ENCODE assay signal across 11 cellular contexts in genomic region chr16:46747777-46748651, GRCh38. TPM values are rescaled to one million over a fixed set of nuclear protein-coding genes. Genes with fewer than 3 reads are reported as not detected.
A peak's percentile ranks its signal among the peaks of the same experiment; 100 is the strongest.
DNase-seq lines count a peak whose midpoint lies in the region; ATAC-seq and TF ChIP-seq lines count a peak whose summit lies in the region.
"Had no signal": no experiment of that assay in that cellular context is flagged by ENCODE, and none has a peak within 500 bp of the region (broad histone marks: within the 10 kb centered on the region; RNA-seq: fewer than 3 reads in every experiment).

TSS of gene MYLK3 (minus strand) at chr16:46748344. CDS start at chr16:46748193, 151 bp downstream.

- H3K4me1 ChIP-seq in endodermal cell (ENCODE audit: control insufficient read depth, insufficient read depth, low read length) (peaks cover 19% of the 10 kb centered on the region), mesodermal cell (ENCODE audit: control insufficient read depth, insufficient read depth, low read length, poor library complexity, severe bottlenecking) (peaks cover 42% of the 10 kb centered on the region), aorta (ENCODE audit: control insufficient read depth in 1 of 2, insufficient read depth in 2 of 2, low read length in 2 of 2) (no peaks in the 10 kb centered on the region)
- no peaks in the 10 kb centered on the region for H3K4me1 ChIP-seq in effector memory CD4-positive, alpha-beta T cell (ENCODE audit: control insufficient read depth, insufficient read depth, low read length, poor library complexity, severe bottlenecking)

- WGBS in endodermal cell (ENCODE audit: insufficient coverage in 1 of 2, insufficient read length in 1 of 2), 2 experiments, result 64 to 84% methylated on average over 16 to 25 of the region's 25 CpGs
- WGBS in mesodermal cell (ENCODE audit: insufficient coverage in 2 of 2), 2 experiments, result 73 to 82% methylated on average over 21 to 25 of the region's 25 CpGs
- WGBS in aorta, 2 donors, result 76 to 77% methylated on average over 24 to 25 of the region's 25 CpGs

- intact Hi-C loops in aorta (cut with DNase I), result no loop called here

- H3K27me3 ChIP-seq in endodermal cell (ENCODE audit: control insufficient read depth, insufficient read depth, low read length, poor library complexity, severe bottlenecking) (no peaks in the 10 kb centered on the region), aorta (ENCODE audit: control insufficient read depth in 1 of 2, insufficient read depth in 2 of 2, low read length in 1 of 2) (no peaks in the 10 kb centered on the region)
- H3K27me3 ChIP-seq in effector memory CD4-positive, alpha-beta T cell (replicated peaks; ENCODE audit: control insufficient read depth, insufficient read depth, low read length, poor library complexity, severe bottlenecking), result no peaks in the 10 kb centered on the region
- H3K27me3 ChIP-seq: stomach had no signal

- no peak within 1 kb of the TSS for H3K9ac ChIP-seq in endodermal cell (ENCODE audit: extremely low read depth, low read length, poor library complexity, severe bottlenecking)

- no peaks in the 10 kb centered on the region for H3K9me3 Mint-ChIP-seq in endodermal cell

- H3K4me3 Mint-ChIP-seq in endodermal cell, result no peak within 1 kb of the TSS

- no peaks in the 10 kb centered on the region for H3K9me3 ChIP-seq in endodermal cell (ENCODE audit: control insufficient read depth, low read length)
- no peaks in the 10 kb centered on the region for H3K9me3 ChIP-seq in mesodermal cell (ENCODE audit: control insufficient read depth, low read length)
- no peaks in the 10 kb centered on the region for H3K9me3 ChIP-seq in aorta (ENCODE audit: control insufficient read depth, low read length)
- H3K9me3 ChIP-seq in effector memory CD4-positive, alpha-beta T cell (ENCODE audit: control insufficient read depth, low read length), result no peaks in the 10 kb centered on the region
- H3K9me3 ChIP-seq: stomach had no signal

- peak within 1 kb of the TSS; percentile 58 for H3K27ac Mint-ChIP-seq in endodermal cell

- no peak for TF ChIP-seq CTCF in endodermal cell (conservative IDR thresholded peaks at IDR 0.05)

- H3K36me3 ChIP-seq in endodermal cell (ENCODE audit: control insufficient read depth, insufficient read depth, low read length) (no peaks in the 10 kb centered on the region), mesodermal cell (ENCODE audit: control insufficient read depth, insufficient read depth, low read length) (no peaks in the 10 kb centered on the region), aorta (ENCODE audit: control insufficient read depth in 1 of 2, insufficient read depth in 2 of 2, low read length in 1 of 2) (no peaks in the 10 kb centered on the region)
- no peaks in the 10 kb centered on the region for H3K36me3 ChIP-seq in effector memory CD4-positive, alpha-beta T cell (ENCODE audit: control insufficient read depth, insufficient read depth, low read length)
- H3K36me3 ChIP-seq: stomach had no signal

- peak in 2 of 3 experiments; percentile 32 to 70 for DNase-seq in NCI-H1417 (lab: John Stamatoyannopoulos, UW)
- no peak for DNase-seq in NCI-H1417 treated with DMSO at 0.1 percent for 48 hours (lab: John Stamatoyannopoulos, UW)
- DNase-seq in endodermal cell, result peak; percentile 91
- DNase-seq in aorta, result peak in 1 of 2 donors; percentile 70
- no peak for DNase-seq in effector memory CD4-positive, alpha-beta T cell
- DNase-seq in activated effector memory CD4-positive, alpha-beta T cell treated with anti-CD3 and anti-CD28 coated beads, Interleukin-2, amount 50 U/mL, for 16 hours, result no peak
- no peak for DNase-seq in NCI-H1092 treated with DMSO at 0.1 percent for 48 hours (lab: John Stamatoyannopoulos, UW)
- DNase-seq: stimulated activated CD4-positive, alpha-beta T cell treated with anti-CD3 and anti-CD28 coated beads, Interleukin-2, amount 100 ng/mL, for 24 hours; stomach had no signal

- H3K4me1 Mint-ChIP-seq in endodermal cell, result peaks cover 42% of the 10 kb centered on the region

- H3K36me3 Mint-ChIP-seq in endodermal cell (ENCODE audit: low read depth), result no peaks in the 10 kb centered on the region

- H3K4me3 ChIP-seq in endodermal cell (ENCODE audit: low read length) (no peak within 1 kb of the TSS), mesodermal cell (ENCODE audit: extremely low read depth, insufficient read depth, low read length, poor library complexity, severe bottlenecking) (no peak within 1 kb of the TSS), aorta (ENCODE audit: low read length in 2 of 2) (no peak within 1 kb of the TSS)
- no peak within 1 kb of the TSS for H3K4me3 ChIP-seq in effector memory CD4-positive, alpha-beta T cell (ENCODE audit: insufficient read depth, low read depth, low read length, poor library complexity, severe bottlenecking)
- H3K4me3 ChIP-seq: stomach had no signal

- H3K27me3 Mint-ChIP-seq in endodermal cell (ENCODE audit: insufficient read depth), result no peaks in the 10 kb centered on the region

- peak within 1 kb of the TSS; percentile 52 for H3K27ac ChIP-seq in endodermal cell (ENCODE audit: low read depth, low read length)
- peak within 1 kb of the TSS; percentile 87 for H3K27ac ChIP-seq in mesodermal cell (ENCODE audit: low read depth, low read length, severe bottlenecking)
- H3K27ac ChIP-seq in aorta (ENCODE audit: low read depth in 1 of 2, low read length in 2 of 2), result no peak within 1 kb of the TSS
- no peak within 1 kb of the TSS for H3K27ac ChIP-seq in effector memory CD4-positive, alpha-beta T cell (ENCODE audit: insufficient read depth, low read length, poor library complexity, severe bottlenecking)
- H3K27ac ChIP-seq: 22Rv1, stomach had no signal

- ATAC-seq in aorta (ENCODE audit: low FRiP score), result peak; percentile 42

RNA-seq across cellular contexts. Expression of gene MYLK3, which starts in this region (rescaled TPM):
- total RNA-seq in endodermal cell, result 1 to 10 TPM; 2.3 to 4.0 TPM
- polyA plus RNA-seq in endodermal cell (2013, experiment 1 of 2), result 1.1 TPM
- 0.95 TPM for polyA plus RNA-seq in endodermal cell (2013, experiment 2 of 2)
- polyA plus RNA-seq in mesodermal cell (2013, experiment 1 of 2), result 4.3 TPM
- 5.3 TPM for polyA plus RNA-seq in mesodermal cell (2013, experiment 2 of 2)
- under 1 TPM; 0.54 to 0.78 TPM for total RNA-seq in aorta
- polyA plus RNA-seq in aorta, result under 1 TPM; 0.20 to 0.63 TPM

Comparison
In these comparisons a context has a peak if more than half of its experiments do, and no peak if none do; other contexts are left out.
1. DNase-seq: peak in NCI-H1417 (2 of 3) and endodermal cell (single experiment); none in NCI-H1417 treated with DMSO at 0.1 percent for 48 hours (single experiment), effector memory CD4-positive, alpha-beta T cell (0 of 3), activated effector memory CD4-positive, alpha-beta T cell treated with anti-CD3 and anti-CD28 coated beads, Interleukin-2, amount 50 U/mL, for 16 hours (single experiment) and NCI-H1092 treated with DMSO at 0.1 percent for 48 hours (single experiment).
2. Peak in ATAC-seq in aorta; RNA of the gene not detected or under 1 TPM.
3. H3K27ac ChIP-seq: peak in endodermal cell (single experiment) and mesodermal cell (single experiment); none in aorta (0 of 2) and effector memory CD4-positive, alpha-beta T cell (single experiment).